Comparison of ENCODE assay signal across 1 cellular context in genomic region chr9:5843450-5844249, GRCh38.
TF ChIP-seq lines count a peak whose summit lies in the region.

No MANE protein-coding gene starts in this region.

TF ChIP-seq in HepG2, 621 proteins besides CTCF, POLR2A, EP300 and RAD21 (continued from another document and continues in another):
- TF ChIP-seq ZBTB40 (IDR thresholded peaks at IDR 0.05) (no peak), ZBTB40 (CRISPR knock-in tag; IDR thresholded peaks at IDR 0.05) (no peak), SMAD1 (CRISPR knock-in tag; IDR thresholded peaks at IDR 0.05; ENCODE audit: borderline replicate concordance, low read depth) (no peak), ZNF383 (CRISPR knock-in tag; IDR thresholded peaks at IDR 0.05; ENCODE audit: borderline replicate concordance) (no peak), PHF21A (CRISPR knock-in tag; IDR thresholded peaks at IDR 0.05) (peak; percentile 54; the same call in 1 of the 2 replicates), HOMEZ (CRISPR knock-in tag; IDR thresholded peaks at IDR 0.05; ENCODE audit: low read depth) (peak; percentile 23; the same call in 1 of the 2 replicates), ZBTB49 (CRISPR knock-in tag; IDR thresholded peaks at IDR 0.05; ENCODE audit: borderline replicate concordance) (no peak), ZNF772 (CRISPR knock-in tag; IDR thresholded peaks at IDR 0.05) (no peak), ZNF878 (CRISPR knock-in tag; IDR thresholded peaks at IDR 0.05) (no peak), NFATC3 (CRISPR knock-in tag; IDR thresholded peaks at IDR 0.05) (no peak), ZNF34 (CRISPR knock-in tag; IDR thresholded peaks at IDR 0.05; ENCODE audit: borderline replicate concordance) (no peak), HNF1A (IDR thresholded peaks at IDR 0.05; ENCODE audit: low read depth) (0 out of 2 replicates have a peak, but pooled peaks have one; percentile 16), HNF1A (CRISPR knock-in tag; IDR thresholded peaks at IDR 0.05; ENCODE audit: borderline replicate concordance) (no peak), TP53 (CRISPR knock-in tag; conservative IDR thresholded peaks at IDR 0.05) (no peak), ZNF546 (CRISPR knock-in tag; conservative IDR thresholded peaks at IDR 0.05) (no peak), SRF (IDR thresholded peaks at IDR 0.05; ENCODE audit: low read depth, low read length) (0 out of 2 replicates have a peak, but pooled peaks have one; percentile 20), HHEX (CRISPR knock-in tag; IDR thresholded peaks at IDR 0.05) (no peak), ZNF775 (CRISPR knock-in tag; IDR thresholded peaks at IDR 0.05; ENCODE audit: borderline replicate concordance) (no peak), SNAPC5 (CRISPR knock-in tag; IDR thresholded peaks at IDR 0.05; ENCODE audit: borderline replicate concordance) (peak; percentile 81; the same call in 1 of the 2 replicates), BATF2 (CRISPR knock-in tag; IDR thresholded peaks at IDR 0.05) (no peak), REXO4 (CRISPR knock-in tag; IDR thresholded peaks at IDR 0.05; ENCODE audit: borderline replicate concordance) (no peak), PRDM10 (CRISPR knock-in tag; IDR thresholded peaks at IDR 0.05; ENCODE audit: low read depth) (0 out of 2 replicates have a peak, but pooled peaks have one; percentile 33), MED1 (CRISPR knock-in tag; IDR thresholded peaks at IDR 0.05) (peak; percentile 47; the same call in 1 of the 2 replicates), KDM6A (CRISPR knock-in tag; IDR thresholded peaks at IDR 0.05; ENCODE audit: low read depth) (0 out of 2 replicates have a peak, but pooled peaks have one; percentile 30), ELK4 (CRISPR knock-in tag; IDR thresholded peaks at IDR 0.05; ENCODE audit: borderline replicate concordance) (no peak)
